Comparison of ENCODE assay signal across 28 cellular contexts in the genomic region with DNA sequence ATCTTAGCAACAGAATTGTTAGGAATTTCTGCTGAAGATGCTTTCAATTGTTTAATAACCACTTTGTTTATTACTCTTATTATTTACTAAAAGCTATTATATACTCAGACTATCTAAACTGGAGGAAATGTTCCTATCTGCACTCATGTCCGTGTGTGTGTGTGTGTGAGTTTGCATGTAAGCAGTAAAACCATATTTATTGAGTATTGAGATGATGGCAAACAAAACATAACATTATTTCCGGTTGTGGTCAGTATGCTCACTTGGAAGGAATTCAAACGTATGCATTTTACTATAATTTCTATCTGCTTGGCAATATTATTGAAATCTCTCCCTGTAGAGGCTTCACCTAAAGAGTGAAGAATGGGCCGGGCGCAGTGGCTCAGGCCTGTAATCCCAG. TPM values are rescaled to one million over a fixed set of nuclear protein-coding genes. Genes with fewer than 3 reads are reported as not detected.
"Had no signal": no experiment of that assay in that cellular context is flagged by ENCODE, and none has a peak within 500 bp of the region (broad histone marks: within the 10 kb centered on the region; RNA-seq: fewer than 3 reads in every experiment).

No MANE protein-coding gene starts in this region.

- H3K27ac ChIP-seq: brain microvascular endothelial cell, colonic mucosa, heart left ventricle, WERI-Rb-1 had no signal

- H3K36me3 ChIP-seq: brain microvascular endothelial cell, colonic mucosa, heart left ventricle, WERI-Rb-1 had no signal

- H3K4me1 ChIP-seq: colonic mucosa, heart left ventricle had no signal

- H3K4me3 ChIP-seq: colonic mucosa, heart left ventricle had no signal

- DNase-seq: activated B cell treated with CpG ODN at 0.5 μM for 24 hours; activated CD4-positive, alpha-beta T cell treated with anti-CD3 and anti-CD28 coated beads for 48 hours; activated CD4-positive, alpha-beta T cell treated with anti-CD3 and anti-CD28 coated beads, Interleukin-2, amount 50 U/mL, for 1 hour; activated CD4-positive, alpha-beta T cell treated with anti-CD3 and anti-CD28 coated beads, Interleukin-2, amount 50 U/mL, for 48 hours; activated CD8-positive, alpha-beta memory T cell treated with anti-CD3 and anti-CD28 coated beads for 24 hours; activated CD8-positive, alpha-beta T cell treated with anti-CD3 and anti-CD28 coated beads for 36 hours; activated effector memory CD4-positive, alpha-beta T cell treated with Interleukin-2 at 50 U/mL for 16 hours; activated gamma-delta T cell treated with Interleukin-2 at 50 U/mL for 16 hours; activated naive CD4-positive, alpha-beta T cell treated with anti-CD3 and anti-CD28 coated beads, Interleukin-2, amount 50 U/mL, for 16 hours; activated naive CD4-positive, alpha-beta T cell treated with Interleukin-2 at 50 U/mL for 16 hours; activated T-cell treated with anti-CD3 and anti-CD28 coated beads, Interleukin-2, amount 50 U/mL, for 4 hours; amniotic stem cell; anterior cingulate cortex; caudate nucleus; colonic mucosa; effector CD8-positive, alpha-beta T cell; glutamatergic neuron; heart left ventricle; T1000; WERI-Rb-1 had no signal

- H3K27me3 ChIP-seq: brain microvascular endothelial cell, colonic mucosa, heart left ventricle had no signal

- H3K9me3 ChIP-seq: colonic mucosa, heart left ventricle had no signal

- ATAC-seq: activated CD4-positive, CD25-positive, alpha-beta regulatory T cell treated with anti-CD3 and anti-CD28 coated beads, Interleukin-2, amount 50 U/mL, for 24 hours; activated CD8-positive, alpha-beta T cell treated with anti-CD3 and anti-CD28 coated beads for 36 hours; activated T-cell treated with anti-CD3 and anti-CD28 coated beads, Interleukin-2, amount 50 U/mL, for 4 hours; activated T-helper 17 cell treated with anti-CD3 and anti-CD28 coated beads, Interleukin-2, amount 50 U/mL, for 72 hours; esophagus mucosa; heart left ventricle had no signal

RNA-seq across cellular contexts. Expression of a gene that starts 43.0 kb away (rescaled TPM):
- total RNA-seq: activated CD8-positive, alpha-beta T cell treated with anti-CD3 and anti-CD28 coated beads for 36 hours; activated T-cell treated with anti-CD3 and anti-CD28 coated beads, Interleukin-2, amount 50 U/mL, for 4 hours; activated T-helper 17 cell treated with anti-CD3 and anti-CD28 coated beads, Interleukin-2, amount 50 U/mL, for 72 hours; dermis microvascular lymphatic vessel endothelial cell; endothelial cell of umbilical vein; epithelial cell of proximal tubule; esophagus mucosa; T-helper 2 cell treated with Interferon-gamma antibody and Interleukin-4, amounts not matched to agents 100 ng/mL and 5 ng/mL, for 36 hours had no signal
